12 cellular contexts compared by ENCODE assay signal in genomic region chr2:25711641-25712369, GRCh38. TPM values are rescaled to one million over a fixed set of nuclear protein-coding genes. Genes with fewer than 3 reads are reported as not detected.
DNase-seq lines count a peak whose midpoint lies in the region; ATAC-seq and TF ChIP-seq lines count a peak whose summit lies in the region.
"Had no signal": no experiment of that assay in that cellular context is flagged by ENCODE, and none has a peak within 500 bp of the region (broad histone marks: within the 10 kb centered on the region; RNA-seq: fewer than 3 reads in every experiment).

No MANE protein-coding gene starts in this region.

- no peaks in the 10 kb centered on the region for H3K9me3 Mint-ChIP-seq in activated T-helper 2 cell treated with anti-CD3 and anti-CD28 coated beads, Interferon-gamma antibody, Interleukin-2, Interleukin-4, amounts not matched to agents 10 μg/mL and 5 μg/mL and 100 μg/mL, durations not matched to agents 14 hours and 24 hours and 36 hours
- peaks cover 8% of the 10 kb centered on the region for H3K9me3 Mint-ChIP-seq in mesothelial cell of epicardium

- intact Hi-C loops in activated T-helper 2 cell treated with anti-CD3 and anti-CD28 coated beads, Interferon-gamma antibody, Interleukin-2, Interleukin-4, amounts not matched to agents 10 μg/mL and 5 μg/mL and 100 μg/mL, durations not matched to agents 14 hours and 24 hours and 36 hours (cut with micrococcal nuclease), result no loop called here
- intact Hi-C loops in Right ventricle myocardium inferior (cut with DNase I), result no loop called here

- H3K27ac ChIP-seq in ACC112 (ENCODE audit: low read depth, low read length), result no peak overlapping the region
- H3K27ac ChIP-seq in HL-60 (replicated peaks), result peak overlapping the region; percentile 39
- H3K27ac ChIP-seq: BLaER1 had no signal

- H3K27me3 ChIP-seq in ACC112 (ENCODE audit: insufficient read depth, low read length), result no peaks in the 10 kb centered on the region; the same call in 1 of the 2 replicates
- H3K27me3 ChIP-seq in HL-60 (ENCODE audit: insufficient read depth, poor library complexity, severe bottlenecking), result no peaks in the 10 kb centered on the region
- H3K27me3 ChIP-seq: BLaER1 had no signal

- H3K4me3 ChIP-seq in ACC112 (ENCODE audit: low read depth, low read length) (peak overlapping the region; percentile 2; the same call in 1 of the 2 replicates), HL-60 (replicated peaks; ENCODE audit: insufficient read depth, low read length) (peak overlapping the region; percentile 28)
- H3K4me3 ChIP-seq: BLaER1 had no signal

- no peak overlapping the region for H3K27ac Mint-ChIP-seq in activated T-helper 2 cell treated with anti-CD3 and anti-CD28 coated beads, Interferon-gamma antibody, Interleukin-2, Interleukin-4, amounts not matched to agents 10 μg/mL and 5 μg/mL and 100 μg/mL, durations not matched to agents 14 hours and 24 hours and 36 hours
- H3K27ac Mint-ChIP-seq in mesothelial cell of epicardium, result peak overlapping the region; percentile 81

- TF ChIP-seq CTCF in HL-60 (IDR thresholded peaks at IDR 0.05; ENCODE audit: insufficient read depth, low read length), result no peak
- TF ChIP-seq CTCF in mesothelial cell of epicardium (IDR thresholded peaks at IDR 0.05; ENCODE audit: unreplicated experiment), result no peak
- no peak for TF ChIP-seq CTCF in GM10266 (IDR thresholded peaks at IDR 0.05; ENCODE audit: control insufficient read depth, insufficient read depth, low read depth, missing control alignments)

- H3K36me3 ChIP-seq in ACC112 (ENCODE audit: insufficient read depth, low read length), result no peaks in the 10 kb centered on the region
- H3K36me3 ChIP-seq: BLaER1 had no signal

- H3K4me1 Mint-ChIP-seq in activated T-helper 2 cell treated with anti-CD3 and anti-CD28 coated beads, Interferon-gamma antibody, Interleukin-2, Interleukin-4, amounts not matched to agents 10 μg/mL and 5 μg/mL and 100 μg/mL, durations not matched to agents 14 hours and 24 hours and 36 hours (ENCODE audit: low read depth), result peaks cover 13% of the 10 kb centered on the region
- peaks cover 8% of the 10 kb centered on the region for H3K4me1 Mint-ChIP-seq in mesothelial cell of epicardium

- peak overlapping the region; percentile 83 for H2AFZ ChIP-seq in ACC112 (ENCODE audit: low read length, unreplicated experiment)

- no peak for ATAC-seq in Right ventricle myocardium inferior
- ATAC-seq: left colon had no signal

- H3K4me1 ChIP-seq in ACC112 (ENCODE audit: control insufficient read depth, insufficient read depth, low read length, unreplicated experiment), result no peaks in the 10 kb centered on the region
- H3K4me1 ChIP-seq: BLaER1 had no signal

- H3K36me3 Mint-ChIP-seq in activated T-helper 2 cell treated with anti-CD3 and anti-CD28 coated beads, Interferon-gamma antibody, Interleukin-2, Interleukin-4, amounts not matched to agents 10 μg/mL and 5 μg/mL and 100 μg/mL, durations not matched to agents 14 hours and 24 hours and 36 hours (ENCODE audit: low read depth), result no peaks in the 10 kb centered on the region
- H3K36me3 Mint-ChIP-seq in mesothelial cell of epicardium, result no peaks in the 10 kb centered on the region

- no peaks in the 10 kb centered on the region for H3K79me2 ChIP-seq in ACC112 (ENCODE audit: control insufficient read depth, insufficient read depth, low read length, unreplicated experiment)

- DNase-seq in HL-60 (ENCODE audit: low read depth in 1 of 2, low spot score in 1 of 2) (peak; percentile 35 to 41), mesothelial cell of epicardium (ENCODE audit: low spot score in 2 of 2, unreplicated experiment in 2 of 2) (no peak), SIG-M5 (lab: John Stamatoyannopoulos, UW) (no peak), GM10266 (ENCODE audit: extremely low spot score) (no peak), Right ventricle myocardium inferior (ENCODE audit: missing footprints) (no peak)
- DNase-seq in activated T-helper 2 cell treated with anti-CD3 and anti-CD28 coated beads, Interferon-gamma antibody, Interleukin-2, Interleukin-4, amounts not matched to agents 10 μg/mL and 5 μg/mL and 100 μg/mL, durations not matched to agents 14 hours and 24 hours and 36 hours (ENCODE audit: low spot score), result no peak
- no peak for DNase-seq in stimulated activated CD4-positive, alpha-beta T cell treated with anti-CD3 and anti-CD28 coated beads, Interleukin-2, amount 100 ng/mL, for 24 hours
- DNase-seq: activated effector memory CD4-positive, alpha-beta T cell treated with anti-CD3 and anti-CD28 coated beads, Interleukin-2, amount 50 U/mL, for 16 hours; NCI-H2081 treated with DMSO at 0.1 percent for 48 hours had no signal

- peaks cover 8% of the 10 kb centered on the region for H3K27me3 Mint-ChIP-seq in activated T-helper 2 cell treated with anti-CD3 and anti-CD28 coated beads, Interferon-gamma antibody, Interleukin-2, Interleukin-4, amounts not matched to agents 10 μg/mL and 5 μg/mL and 100 μg/mL, durations not matched to agents 14 hours and 24 hours and 36 hours (ENCODE audit: low read depth)
- H3K27me3 Mint-ChIP-seq in mesothelial cell of epicardium (ENCODE audit: low read depth), result no peaks in the 10 kb centered on the region

- peak overlapping the region; percentile 23 for H3K4me3 Mint-ChIP-seq in activated T-helper 2 cell treated with anti-CD3 and anti-CD28 coated beads, Interferon-gamma antibody, Interleukin-2, Interleukin-4, amounts not matched to agents 10 μg/mL and 5 μg/mL and 100 μg/mL, durations not matched to agents 14 hours and 24 hours and 36 hours (ENCODE audit: low read depth)
- no peak overlapping the region for H3K4me3 Mint-ChIP-seq in mesothelial cell of epicardium

RNA-seq across cellular contexts. Expression of gene DTNB, which starts 38.4 kb away (rescaled TPM):
- 32.1 and 33.9 TPM in 2 replicates for total RNA-seq in activated T-helper 2 cell treated with anti-CD3 and anti-CD28 coated beads, Interferon-gamma antibody, Interleukin-2, Interleukin-4, amounts not matched to agents 10 μg/mL and 5 μg/mL and 100 μg/mL, durations not matched to agents 14 hours and 24 hours and 36 hours
- total RNA-seq in mesothelial cell of epicardium (30.1 to 37.7 TPM (median 36.3 TPM) in 3 replicates), Right ventricle myocardium inferior (3.3 TPM)

Comparison
In these comparisons a context has a peak if more than half of its experiments do, and no peak if none do; other contexts are left out.
1. DNase-seq: peak in HL-60 (2 of 2); none in activated T-helper 2 cell treated with anti-CD3 and anti-CD28 coated beads, Interferon-gamma antibody, Interleukin-2, Interleukin-4, amounts not matched to agents 10 μg/mL and 5 μg/mL and 100 μg/mL, durations not matched to agents 14 hours and 24 hours and 36 hours (single experiment), mesothelial cell of epicardium (0 of 2), SIG-M5 (single experiment), GM10266 (single experiment), Right ventricle myocardium inferior (single experiment) and stimulated activated CD4-positive, alpha-beta T cell treated with anti-CD3 and anti-CD28 coated beads, Interleukin-2, amount 100 ng/mL, for 24 hours (0 of 2).